8 cellular contexts compared by ENCODE assay signal in genomic region chr1:192805832-192806323, GRCh38. TPM values are rescaled to one million over a fixed set of nuclear protein-coding genes. Genes with fewer than 3 reads are reported as not detected.
DNase-seq lines count a peak whose midpoint lies in the region; ATAC-seq, FAIRE-seq and TF ChIP-seq lines count a peak whose summit lies in the region.

No MANE protein-coding gene starts in this region.

- H3K9me3 Mint-ChIP-seq in naive B cell, result peaks cover 0 to 1% (median 0%) of the 10 kb centered on the region in 7 donors

- intact Hi-C loops in heart right ventricle (cut with DNase I), result loop anchor here in 8 of 10 donors (2.0 to 10.0 kb wide), 11 partner anchors 171 to 331 kb away; partner anchors contain the start of genes CDC73 (in 4 of the 8) and RGS13 (in 1 of the 8)
- intact Hi-C loops in right cardiac atrium (cut with DNase I), result loop anchor here in 2 of 4 donors (5.0 to 10.0 kb wide), 3 partner anchors 209 to 316 kb away; partner anchors contain the start of gene CDC73 (in 1 of the 2)
- intact Hi-C loops in dorsolateral prefrontal cortex (cut with DNase I), result loop anchor here (2.0 to 10.0 kb wide), 3 partner anchors 213 to 331 kb away; partner anchors contain the start of gene CDC73 (in 1 of the 2)

- FAIRE-seq in RCC 7860 (lab: Jason Lieb, UNC), result peak; percentile 90

- H3K4me3 ChIP-seq in heart right ventricle (no peak overlapping the region), right cardiac atrium (ENCODE audit: low read length) (no peak overlapping the region), dorsolateral prefrontal cortex (no peak overlapping the region)

- 81 to 88% methylated on average over 2 of the region's 2 CpGs for WGBS in heart right ventricle, 2 donors
- 84% methylated on average over 2 of the region's 2 CpGs for WGBS in right cardiac atrium

- H3K4me1 ChIP-seq in heart right ventricle (peaks cover 0 to 44% (median 23%) of the 10 kb centered on the region in 9 donors), right cardiac atrium (ENCODE audit: control insufficient read depth, insufficient read depth, low read length) (no peaks in the 10 kb centered on the region)

- peaks cover 0 to 10% (median 0%) of the 10 kb centered on the region in 9 donors for H3K36me3 ChIP-seq in heart right ventricle

- ATAC-seq in heart right ventricle, result no peak
- no peak for ATAC-seq in right cardiac atrium
- peak; percentile 34 for ATAC-seq in GM21515 (IDR thresholded peaks at IDR 0.05; ENCODE audit: unreplicated experiment)
- no peak for ATAC-seq in naive B cell (ENCODE audit: low read depth in 2 of 2)

- H3K4me1 Mint-ChIP-seq in naive B cell, result peaks cover 21 to 36% (median 30%) of the 10 kb centered on the region in 3 donors

- peak; percentile 15 to 66 (median 46) for TF ChIP-seq CTCF in heart right ventricle (IDR thresholded peaks at IDR 0.05)
- TF ChIP-seq CTCF in dorsolateral prefrontal cortex (IDR thresholded peaks at IDR 0.05 in 54 of 56, conservative IDR thresholded peaks at IDR 0.05 in 2 of 56; ENCODE audit: low read depth in 1 of 56, partially characterized antibody in 56 of 56), result peak; percentile 39 to 83 (median 67)

- H3K9me3 ChIP-seq in heart right ventricle, result no peaks in the 10 kb centered on the region
- no peaks in the 10 kb centered on the region for H3K9me3 ChIP-seq in right cardiac atrium (ENCODE audit: control insufficient read depth, low read length)

- H3K27me3 Mint-ChIP-seq in naive B cell, result no peaks in the 10 kb centered on the region

- H3K27me3 ChIP-seq in heart right ventricle, result no peaks in the 10 kb centered on the region
- H3K27me3 ChIP-seq in right cardiac atrium (ENCODE audit: control insufficient read depth, insufficient read depth), result no peaks in the 10 kb centered on the region
- H3K27me3 ChIP-seq in dorsolateral prefrontal cortex, result no peaks in the 10 kb centered on the region

- H3K4me3 Mint-ChIP-seq in naive B cell, result no peak overlapping the region

- peaks cover 0 to 7% of the 10 kb centered on the region in 2 donors for H3K36me3 Mint-ChIP-seq in naive B cell

- DNase-seq in heart right ventricle, result no peak
- no peak for DNase-seq in right cardiac atrium
- DNase-seq in HT-29 (ENCODE audit: low spot score), result peak; percentile 85
- peak; percentile 76 for DNase-seq in RCC 7860 (ENCODE audit: low spot score)
- no peak for DNase-seq in dorsolateral prefrontal cortex
- peak; percentile 45 for DNase-seq in naive B cell
- no peak for DNase-seq in stimulated activated CD4-positive, alpha-beta T cell treated with anti-CD3 and anti-CD28 coated beads, Interleukin-1b, Interleukin-23, amount 100 ng/mL, for 48 hours

- H3K27ac Mint-ChIP-seq in naive B cell, result no peak overlapping the region

- H3K27ac ChIP-seq in heart right ventricle, result peak overlapping the region in 1 of 10 donors; percentile 94
- H3K27ac ChIP-seq in right cardiac atrium (ENCODE audit: low read length), result no peak overlapping the region
- peak overlapping the region in 1 of 59 donors; percentile 96 for H3K27ac ChIP-seq in dorsolateral prefrontal cortex

RNA-seq across cellular contexts. Expression of gene RGS2, which starts 3.0 kb away (rescaled TPM):
- total RNA-seq in heart right ventricle (10 to 100 TPM; 12.2 to 30.8 (median 17.4) TPM), right cardiac atrium (100 to 1,000 TPM in 1 of 4 donors, 10 to 100 TPM in 3; 24.0 to 106 (median 38.0) TPM), dorsolateral prefrontal cortex (100 to 1,000 TPM in 1 of 120 experiments, 10 to 100 TPM in 119; 11.3 to 144 (median 30.8) TPM)
- polyA plus RNA-seq in heart right ventricle (10 to 100 TPM; 24.0 to 27.9 TPM), right cardiac atrium (56.4 TPM), naive B cell (ENCODE audit: low read depth in 6 of 6) (100 to 1,000 TPM in 5 of 6 donors, 10 to 100 TPM in 1; 83.1 to 691 (median 187) TPM)
- 10.4 and 10.5 TPM in 2 replicates for total RNA-seq in HT-29 (2014; rRNA removed; shearing (Covaris generic))

Comparison
In these comparisons a context has a peak if more than half of its experiments do, and no peak if none do; other contexts are left out.
1. DNase-seq: peak in HT-29 (single experiment), RCC 7860 (single experiment) and naive B cell (single experiment); none in heart right ventricle (0 of 2), right cardiac atrium (0 of 3), dorsolateral prefrontal cortex (0 of 10) and stimulated activated CD4-positive, alpha-beta T cell treated with anti-CD3 and anti-CD28 coated beads, Interleukin-1b, Interleukin-23, amount 100 ng/mL, for 48 hours (single experiment).